7 cellular contexts compared by ENCODE assay signal in the genomic region with DNA sequence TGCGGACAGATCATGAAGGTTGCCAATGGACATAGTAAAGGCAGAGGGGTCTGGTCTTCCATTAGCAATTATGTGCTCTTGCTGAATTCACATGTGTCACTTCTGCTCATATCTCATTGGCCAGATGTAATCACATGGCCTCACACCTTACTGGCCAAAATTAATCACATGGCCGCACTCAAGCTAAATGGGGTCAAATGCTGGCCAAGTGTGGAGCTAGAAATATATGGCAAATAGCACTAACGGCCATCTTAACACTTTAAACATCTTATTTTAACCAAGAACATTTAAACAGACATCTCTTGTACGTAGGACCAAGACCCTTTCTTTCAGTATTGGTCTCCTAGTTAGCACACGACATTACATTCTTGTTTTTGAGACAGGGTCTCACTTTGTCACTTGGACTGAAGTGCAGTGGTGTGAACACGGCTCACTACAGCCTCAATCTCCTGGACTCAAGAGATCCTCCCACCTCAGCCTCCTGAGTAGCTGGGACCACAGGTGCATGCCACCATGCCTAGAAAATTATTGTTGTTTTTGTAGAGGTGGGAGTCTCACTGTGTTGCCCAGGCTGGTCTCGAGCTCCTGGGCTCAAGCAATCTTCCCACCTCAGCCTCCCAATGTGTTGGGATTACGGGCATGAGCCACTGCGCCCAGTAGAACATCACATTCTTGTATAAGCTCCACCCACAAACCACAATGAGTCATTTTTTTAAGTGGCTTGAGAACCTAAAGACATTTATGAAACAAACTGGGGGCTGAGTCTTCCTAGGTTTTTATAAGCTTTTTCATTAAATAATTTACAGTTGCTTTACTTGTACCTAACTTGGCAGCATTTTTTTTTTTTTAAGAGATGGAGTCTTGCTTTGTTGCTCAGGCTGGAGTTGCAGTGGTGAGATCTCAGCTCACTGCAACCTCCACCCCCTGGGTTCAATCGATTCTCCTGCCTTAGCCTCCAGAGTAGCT. TPM values are rescaled to one million over a fixed set of nuclear protein-coding genes. Genes with fewer than 3 reads are reported as not detected.
DNase-seq lines count a peak whose midpoint lies in the region; ATAC-seq, FAIRE-seq and TF ChIP-seq lines count a peak whose summit lies in the region.

No MANE protein-coding gene starts in this region.

- TF ChIP-seq EP300 in GM12878 (IDR thresholded peaks at IDR 0.05; ENCODE audit: borderline replicate concordance in 1 of 2, control insufficient read depth in 1 of 2, low read depth in 2 of 2, low read length in 2 of 2), result no peak

- no peak for TF ChIP-seq RAD21 in GM12878 (IDR thresholded peaks at IDR 0.05; ENCODE audit: insufficient read depth, low read depth, low read length)

- ATAC-seq in GM12878, result no peak

- H3K27me3 Mint-ChIP-seq in progenitor cell of endocrine pancreas, result no peaks in the 10 kb centered on the region

- no peak overlapping the region for H3K23ac ChIP-seq in neuronal stem cell (ENCODE audit: low read depth, low read length, poor library complexity)

- H2BK120ac ChIP-seq in neuronal stem cell (ENCODE audit: low read depth, low read length), result no peak overlapping the region

- POLR2A ChIA-PET in GM12878 (lab: Charles Lee), result interaction anchor here (0.6 to 2.7 kb wide), 4 partner anchors 21 to 205 kb away, joined by 3 to 12 read pairs (median 4); no protein-coding TSS in a partner anchor
- POLR2A ChIA-PET in GM10248 (lab: Yijun Ruan, JAX), result interaction anchor here (0.6 kb wide), 1 partner anchor 161 kb away, joined by 3 read pairs; no protein-coding TSS in a partner anchor

- in situ Hi-C loops in GM23248 (cut with MboI), result no loop called here
- in situ Hi-C loops in GM12878 (cut with MboI), result no loop called here

- H2AK5ac ChIP-seq in neuronal stem cell (ENCODE audit: low read depth, low read length), result no peak overlapping the region

- H3K9ac ChIP-seq in GM23248 (0 out of 2 replicates have a peak overlapping the region, but pooled peaks have one; percentile 19), GM12878 (ENCODE audit: control insufficient read depth, insufficient read depth, low read length) (no peak overlapping the region), neuronal stem cell (ENCODE audit: low read depth, low read length, poor library complexity) (no peak overlapping the region)

- CTCF ChIA-PET in GM12878 (lab: Yijun Ruan, JAX) (interaction anchor here (0.6 to 1.6 kb wide), 6 partner anchors 21 to 1357 kb away, joined by 3 to 6 read pairs (median 4); a partner anchor contains a TSS), GM10248 (lab: Yijun Ruan, JAX) (no interaction called here)

- H4K8ac ChIP-seq in neuronal stem cell (ENCODE audit: low read depth, low read length), result no peak overlapping the region

- peaks cover 23% of the 10 kb centered on the region for H3K4me1 Mint-ChIP-seq in progenitor cell of endocrine pancreas (ENCODE audit: low read depth)

- no peak overlapping the region for H3K14ac ChIP-seq in neuronal stem cell (ENCODE audit: low read length)

- TF ChIP-seq CTCF in GM12878 (IDR thresholded peaks at IDR 0.05 in 2 of 3, conservative IDR thresholded peaks at IDR 0.05 in 1 of 3; ENCODE audit: control insufficient read depth in 2 of 3, extremely low read depth in 1 of 3, insufficient read depth in 1 of 3, low read depth in 3 of 3, low read length in 3 of 3), result no peak
- TF ChIP-seq CTCF in progenitor cell of endocrine pancreas (IDR thresholded peaks at IDR 0.05; ENCODE audit: unreplicated experiment), result no peak
- no peak for TF ChIP-seq CTCF in GM10248 (IDR thresholded peaks at IDR 0.05; ENCODE audit: control extremely low read depth, extremely low read depth, low read depth, missing control alignments)

- H3K4me3 Mint-ChIP-seq in progenitor cell of endocrine pancreas (ENCODE audit: low read depth), result no peak overlapping the region

- peak overlapping the region; percentile 21 for H3K4me2 ChIP-seq in GM23248 (ENCODE audit: unreplicated experiment)
- peak overlapping the region; percentile 32 for H3K4me2 ChIP-seq in GM12878 (ENCODE audit: control insufficient read depth, insufficient read depth)
- H3K4me2 ChIP-seq in neuronal stem cell (ENCODE audit: insufficient read depth, low read length, poor library complexity, severe bottlenecking), result no peak overlapping the region

- H3K9me3 Mint-ChIP-seq in progenitor cell of endocrine pancreas (ENCODE audit: low read depth), result peaks cover 6% of the 10 kb centered on the region

- H3K27me3 ChIP-seq in GM23248 (replicated peaks; ENCODE audit: insufficient read depth), result no peaks in the 10 kb centered on the region
- H3K27me3 ChIP-seq in GM12878 (replicated peaks in 1 of 2; ENCODE audit: control insufficient read depth in 2 of 2, insufficient read depth in 2 of 2, low read length in 1 of 2), result no peaks in the 10 kb centered on the region
- H3K27me3 ChIP-seq in neuronal stem cell (ENCODE audit: control insufficient read depth in 3 of 3, insufficient read depth in 3 of 3, low read depth in 1 of 3, low read length in 3 of 3), result no peaks in the 10 kb centered on the region

- no peak overlapping the region for H2BK5ac ChIP-seq in neuronal stem cell (ENCODE audit: low read length)

- SMC1A ChIA-PET in GM12878 (lab: Charles Lee; ENCODE audit: uncharacterized antibody, unreplicated experiment), result interaction anchor here (0.6 to 1.7 kb wide), 4 partner anchors 8 to 83 kb away, joined by 3 read pairs; a partner anchor contains a TSS

- peak; percentile 86 for DNase-seq in GM23248
- DNase-seq in NOMO-1 (lab: John Stamatoyannopoulos, UW; ENCODE audit: unreplicated experiment in 2 of 2), result peak; percentile 59 to 74
- DNase-seq in GM12878 (ENCODE audit: low read depth, low spot score), result no peak
- DNase-seq in progenitor cell of endocrine pancreas (ENCODE audit: low spot score, unreplicated experiment), result no peak
- DNase-seq in neuronal stem cell (ENCODE audit: low spot score), result no peak
- no peak for DNase-seq in GM10248 (ENCODE audit: extremely low spot score)
- DNase-seq in NCI-H2107 treated with DMSO at 0.1 percent for 48 hours (lab: John Stamatoyannopoulos, UW; ENCODE audit: unreplicated experiment), result no peak

- no peak overlapping the region for H2BK12ac ChIP-seq in neuronal stem cell (ENCODE audit: low read length)

- H3K27ac ChIP-seq in GM23248 (peak overlapping the region; percentile 52), GM12878 (ENCODE audit: control insufficient read depth, insufficient read depth) (no peak overlapping the region), neuronal stem cell (replicated peaks; ENCODE audit: low read length) (no peak overlapping the region)

- H4K20me1 ChIP-seq in GM23248 (ENCODE audit: insufficient read depth), result no peaks in the 10 kb centered on the region; the same call in 1 of the 2 replicates
- H4K20me1 ChIP-seq in GM12878 (ENCODE audit: control insufficient read depth, insufficient read depth), result no peaks in the 10 kb centered on the region

- H3K9me3 ChIP-seq in GM23248 (ENCODE audit: low read depth), result no peaks in the 10 kb centered on the region
- H3K9me3 ChIP-seq in GM12878 (replicated peaks; ENCODE audit: control insufficient read depth, insufficient read depth, low read length), result peaks cover 5% of the 10 kb centered on the region; the same call in 2 of the 3 replicates
- peaks cover 6 to 13% of the 10 kb centered on the region in 2 donors for H3K9me3 ChIP-seq in neuronal stem cell (replicated peaks in 1 of 2; ENCODE audit: control insufficient read depth in 2 of 2, insufficient read depth in 1 of 2, low read depth in 1 of 2, low read length in 2 of 2)

- no TSS peak for BruUV-seq in GM12878 (replicated peaks; lab: Mats Ljungman, UMichigan)

- H3K36me3 Mint-ChIP-seq in progenitor cell of endocrine pancreas (ENCODE audit: insufficient read depth), result peaks cover 19% of the 10 kb centered on the region

- RAD21 ChIA-PET in GM12878 (lab: Charles Lee; ENCODE audit: unreplicated experiment), result interaction anchor here (0.6 to 1.6 kb wide), 5 partner anchors 22 to 208 kb away, joined by 3 to 4 read pairs (median 3); a partner anchor contains a TSS

- H2AFZ ChIP-seq in GM23248 (no peak overlapping the region), GM12878 (ENCODE audit: control insufficient read depth, low read depth, low read length) (no peak overlapping the region), neuronal stem cell (ENCODE audit: low read length) (no peak overlapping the region)

- H3K18ac ChIP-seq in neuronal stem cell (ENCODE audit: low read length), result no peak overlapping the region

- H2BK15ac ChIP-seq in neuronal stem cell (ENCODE audit: low read length), result no peak overlapping the region

- intact Hi-C loops in GM12878 (cut with micrococcal nuclease; ENCODE audit: unreplicated experiment), result no loop called here

- peaks cover 24% of the 10 kb centered on the region for H3K79me2 ChIP-seq in GM23248 (ENCODE audit: insufficient read depth)
- peaks cover 6% of the 10 kb centered on the region for H3K79me2 ChIP-seq in GM12878 (ENCODE audit: control insufficient read depth, insufficient read depth, low read length)

- H3K79me1 ChIP-seq in neuronal stem cell (ENCODE audit: low read depth, low read length), result peaks cover 1% of the 10 kb centered on the region

- H3K27ac Mint-ChIP-seq in progenitor cell of endocrine pancreas, result peak overlapping the region; percentile 20

- H4K91ac ChIP-seq in neuronal stem cell (ENCODE audit: low read depth, low read length, poor library complexity), result no peak overlapping the region

- H3K4me3 ChIP-seq in GM23248, result no peak overlapping the region
- H3K4me3 ChIP-seq in GM12878, result no peak overlapping the region
- no peak overlapping the region for H3K4me3 ChIP-seq in neuronal stem cell (ENCODE audit: low read length in 2 of 2)

- 71 to 80% methylated on average over 10 of the region's 10 CpGs for WGBS in GM23248 (ENCODE audit: low coverage in 1 of 2, low lambda C conversion rate in 2 of 2, missing lambda C conversion rate in 2 of 2), 2 experiments
- WGBS in GM12878 (ENCODE audit: insufficient coverage, insufficient replicate concordance, low lambda C conversion rate, missing lambda C conversion rate), result 39% methylated on average over 10 of the region's 10 CpGs
- no CpG with 5 or more reads among the region's 10 CpGs for WGBS in neuronal stem cell (ENCODE audit: extremely low coverage in 2 of 2, insufficient read length in 2 of 2, insufficient replicate concordance in 1 of 2), 2 donors

- no peak overlapping the region for H3K4ac ChIP-seq in neuronal stem cell (ENCODE audit: low read length)

- H3K36me3 ChIP-seq in GM23248 (ENCODE audit: low read depth), result no peaks in the 10 kb centered on the region
- no peaks in the 10 kb centered on the region for H3K36me3 ChIP-seq in GM12878 (ENCODE audit: control insufficient read depth in 2 of 2, insufficient read depth in 2 of 2, low read length in 1 of 2)
- peaks cover 13 to 49% of the 10 kb centered on the region in 2 donors for H3K36me3 ChIP-seq in neuronal stem cell (replicated peaks in 1 of 2; ENCODE audit: control insufficient read depth in 2 of 2, insufficient read depth in 2 of 2, low read length in 2 of 2)

- H3F3A ChIP-seq in GM23248 (ENCODE audit: insufficient read depth), result peaks cover 32% of the 10 kb centered on the region

- H3K4me1 ChIP-seq in GM23248 (ENCODE audit: insufficient read depth), result peaks cover 13% of the 10 kb centered on the region
- peaks cover 40% of the 10 kb centered on the region for H3K4me1 ChIP-seq in GM12878 (ENCODE audit: control insufficient read depth, insufficient read depth, low read length)
- H3K4me1 ChIP-seq in neuronal stem cell (ENCODE audit: control insufficient read depth in 2 of 2, insufficient read depth in 1 of 2, low read depth in 1 of 2, low read length in 2 of 2), result peaks cover 11 to 16% of the 10 kb centered on the region in 2 donors

- no peak for TF ChIP-seq POLR2A in GM12878 (IDR thresholded peaks at IDR 0.05; ENCODE audit: low read depth, low read length)

- H3K9me2 ChIP-seq in GM23248 (ENCODE audit: insufficient read depth), result no peaks in the 10 kb centered on the region

- no peak for FAIRE-seq in GM12878 (lab: Jason Lieb, UNC)

RNA-seq across cellular contexts. Expression of a gene that starts 2.9 kb away (rescaled TPM):
- total RNA-seq in GM23248 (2014; rRNA removed; shearing (Covaris generic)), result 53.1 and 88.0 TPM in 2 replicates
- polyA plus RNA-seq in GM23248 (2016; fragmentation: Nextera tagmentation; extraction: Ambion mirVana) (88.9 and 91.7 TPM in 2 replicates), GM12878 (2011; rRNA removed) (13.2 and 23.4 TPM in 2 replicates), GM12878 (2014; fragmentation: Illumina TruSeq; extraction: Trizol) (3.6 and 21.2 TPM in 2 replicates), GM12878 (2014; fragmentation: Nextera tagmentation; extraction: Ambion mirVana) (10 to 100 TPM in 1 of 2 experiments, 1 to 10 TPM in 1; 3.2 to 10.6 TPM), GM12878 (2014; rRNA removed) (38.1 and 41.5 TPM in 2 replicates), GM12878 (2016; fragmentation: Nextera tagmentation; extraction: Ambion mirVana) (10 to 100 TPM; 14.8 to 45.0 TPM)
- total RNA-seq in GM12878 (2013; cell fraction: nucleolus; rRNA removed), result 58.2 and 66.1 TPM in 2 replicates
- total RNA-seq in GM12878 (2014; rRNA removed) (28.7 and 36.6 TPM in 2 replicates), GM12878 (2014; rRNA removed; fragmentation: Illumina TruSeq; extraction: Trizol) (17.8 and 18.1 TPM in 2 replicates), GM12878 (2021) (76.7 and 83.5 TPM in 2 replicates), progenitor cell of endocrine pancreas (518 and 564 TPM in 2 replicates)
- polyA plus RNA-seq in GM12878 (2011; ENCODE audit: low read depth), result 30.2 TPM
- polyA plus RNA-seq in GM12878 (2011; cell fraction: cytosol; rRNA removed), result 27.6 and 37.3 TPM in 2 replicates
- polyA plus RNA-seq in GM12878 (2011; cell fraction: nucleus; rRNA removed), result 211 and 220 TPM in 2 replicates
- 65.8 and 71.6 TPM in 2 replicates for polyA plus RNA-seq in GM12878 (2012)
- polyA minus RNA-seq in GM12878 (2011; rRNA and poly(A)+ RNA removed), result 23.6 and 59.2 TPM in 2 replicates
- polyA minus RNA-seq in GM12878 (2011; cell fraction: cytosol; rRNA and poly(A)+ RNA removed), result 23.4 and 35.5 TPM in 2 replicates
- polyA minus RNA-seq in GM12878 (2011; cell fraction: nucleus; rRNA and poly(A)+ RNA removed), result 46.5 and 68.3 TPM in 2 replicates
- 316 TPM for polyA plus RNA-seq in neuronal stem cell (2013, experiment 1 of 2)
- polyA plus RNA-seq in neuronal stem cell (2013, experiment 2 of 2), result 321 TPM

RNA-seq across cellular contexts. Expression of a gene that starts 19.4 kb away (rescaled TPM):
- total RNA-seq in GM23248 (2014; rRNA removed; shearing (Covaris generic)), result 31.5 and 35.9 TPM in 2 replicates
- polyA plus RNA-seq in GM23248 (2016; fragmentation: Nextera tagmentation; extraction: Ambion mirVana) (32.7 and 42.2 TPM in 2 replicates), GM12878 (2011; rRNA removed) (9.2 and 14.6 TPM in 2 replicates), GM12878 (2014; fragmentation: Illumina TruSeq; extraction: Trizol) (15.1 and 20.3 TPM in 2 replicates), GM12878 (2014; fragmentation: Nextera tagmentation; extraction: Ambion mirVana) (1 to 10 TPM; 2.9 to 4.0 TPM), GM12878 (2014; rRNA removed) (73.5 and 77.2 TPM in 2 replicates), GM12878 (2016; fragmentation: Nextera tagmentation; extraction: Ambion mirVana) (10 to 100 TPM; 46.2 to 47.4 TPM)
- 72.0 and 74.7 TPM in 2 replicates for total RNA-seq in GM12878 (2013; cell fraction: nucleolus; rRNA removed)
- total RNA-seq in GM12878 (2014; rRNA removed) (42.3 and 55.5 TPM in 2 replicates), GM12878 (2014; rRNA removed; fragmentation: Illumina TruSeq; extraction: Trizol) (19.3 and 20.2 TPM in 2 replicates), GM12878 (2021) (61.4 and 82.3 TPM in 2 replicates), progenitor cell of endocrine pancreas (137 and 144 TPM in 2 replicates)
- polyA plus RNA-seq in GM12878 (2011; ENCODE audit: low read depth), result 13.5 TPM
- polyA plus RNA-seq in GM12878 (2011; cell fraction: cytosol; rRNA removed), result 12.5 and 23.5 TPM in 2 replicates
- polyA plus RNA-seq in GM12878 (2011; cell fraction: nucleus; rRNA removed), result 123 and 193 TPM in 2 replicates
- polyA plus RNA-seq in GM12878 (2012), result 31.3 and 48.0 TPM in 2 replicates
- polyA minus RNA-seq in GM12878 (2011; rRNA and poly(A)+ RNA removed), result 9.7 and 14.6 TPM in 2 replicates
- 9.6 and 16.8 TPM in 2 replicates for polyA minus RNA-seq in GM12878 (2011; cell fraction: cytosol; rRNA and poly(A)+ RNA removed)
- 27.8 and 56.3 TPM in 2 replicates for polyA minus RNA-seq in GM12878 (2011; cell fraction: nucleus; rRNA and poly(A)+ RNA removed)
- 56.3 TPM for polyA plus RNA-seq in neuronal stem cell (2013, experiment 1 of 2)
- polyA plus RNA-seq in neuronal stem cell (2013, experiment 2 of 2), result 62.9 TPM

RNA-seq across cellular contexts. Expression of a gene that starts 29.1 kb away (rescaled TPM):
- 11.6 and 17.3 TPM in 2 replicates for total RNA-seq in GM23248 (2014; rRNA removed; shearing (Covaris generic))
- 60.4 and 65.2 TPM in 2 replicates for polyA plus RNA-seq in GM23248 (2016; fragmentation: Nextera tagmentation; extraction: Ambion mirVana)
- total RNA-seq in GM12878 (2013; cell fraction: nucleolus; rRNA removed), result 16.5 and 17.4 TPM in 2 replicates
- 7.7 and 9.3 TPM in 2 replicates for total RNA-seq in GM12878 (2014; rRNA removed)
- 3.8 and 5.1 TPM in 2 replicates for total RNA-seq in GM12878 (2014; rRNA removed; fragmentation: Illumina TruSeq; extraction: Trizol)
- 20.9 and 21.4 TPM in 2 replicates for total RNA-seq in GM12878 (2021)
- polyA plus RNA-seq in GM12878 (2011; ENCODE audit: low read depth), result 3.8 TPM
- 7.2 and 13.1 TPM in 2 replicates for polyA plus RNA-seq in GM12878 (2011; rRNA removed)
- 19.6 and 24.1 TPM in 2 replicates for polyA plus RNA-seq in GM12878 (2011; cell fraction: cytosol; rRNA removed)
- polyA plus RNA-seq in GM12878 (2011; cell fraction: nucleus; rRNA removed), result 62.1 and 64.3 TPM in 2 replicates
- 16.2 and 17.4 TPM in 2 replicates for polyA plus RNA-seq in GM12878 (2012)
- 9.4 and 11.6 TPM in 2 replicates for polyA plus RNA-seq in GM12878 (2014; fragmentation: Illumina TruSeq; extraction: Trizol)
- polyA plus RNA-seq in GM12878 (2014; fragmentation: Nextera tagmentation; extraction: Ambion mirVana), result 1 to 10 TPM in 1 of 2 experiments, under 1 TPM in 1; 0.43 to 1.2 TPM
- polyA plus RNA-seq in GM12878 (2014; rRNA removed), result 23.0 and 24.5 TPM in 2 replicates
- polyA plus RNA-seq in GM12878 (2016; fragmentation: Nextera tagmentation; extraction: Ambion mirVana), result 10 to 100 TPM; 13.4 to 15.4 TPM
- 6.1 and 9.8 TPM in 2 replicates for polyA minus RNA-seq in GM12878 (2011; rRNA and poly(A)+ RNA removed)
- 5.3 and 5.8 TPM in 2 replicates for polyA minus RNA-seq in GM12878 (2011; cell fraction: cytosol; rRNA and poly(A)+ RNA removed)
- polyA minus RNA-seq in GM12878 (2011; cell fraction: nucleus; rRNA and poly(A)+ RNA removed), result 14.9 and 24.9 TPM in 2 replicates
- total RNA-seq in progenitor cell of endocrine pancreas, result 41.5 and 48.8 TPM in 2 replicates
- polyA plus RNA-seq in neuronal stem cell (2013, experiment 1 of 2), result 45.3 TPM
- polyA plus RNA-seq in neuronal stem cell (2013, experiment 2 of 2), result 42.9 TPM

RNA-seq across cellular contexts. Expression of a gene that starts 29.5 kb away (rescaled TPM):
- total RNA-seq in GM23248 (2014; rRNA removed; shearing (Covaris generic)), result 6.3 and 6.6 TPM in 2 replicates
- polyA plus RNA-seq in GM23248 (2016; fragmentation: Nextera tagmentation; extraction: Ambion mirVana) (32.4 and 33.0 TPM in 2 replicates), GM12878 (2011; rRNA removed) (11.7 and 18.9 TPM in 2 replicates), GM12878 (2014; fragmentation: Illumina TruSeq; extraction: Trizol) (8.6 and 10.9 TPM in 2 replicates), GM12878 (2014; fragmentation: Nextera tagmentation; extraction: Ambion mirVana) (under 1 TPM; 0.42 to 0.52 TPM), GM12878 (2014; rRNA removed) (17.4 and 22.3 TPM in 2 replicates), GM12878 (2016; fragmentation: Nextera tagmentation; extraction: Ambion mirVana) (10 to 100 TPM; 11.5 to 13.2 TPM)
- 24.8 and 29.4 TPM in 2 replicates for total RNA-seq in GM12878 (2013; cell fraction: nucleolus; rRNA removed)
- total RNA-seq in GM12878 (2014; rRNA removed) (3.5 and 3.6 TPM in 2 replicates), GM12878 (2014; rRNA removed; fragmentation: Illumina TruSeq; extraction: Trizol) (3.1 and 3.2 TPM in 2 replicates), GM12878 (2021) (20.4 and 20.9 TPM in 2 replicates), progenitor cell of endocrine pancreas (44.6 and 45.4 TPM in 2 replicates)
- polyA plus RNA-seq in GM12878 (2011; ENCODE audit: low read depth), result 36.4 TPM
- 21.8 and 25.4 TPM in 2 replicates for polyA plus RNA-seq in GM12878 (2011; cell fraction: cytosol; rRNA removed)
- 93.9 and 98.8 TPM in 2 replicates for polyA plus RNA-seq in GM12878 (2011; cell fraction: nucleus; rRNA removed)
- 45.9 and 50.1 TPM in 2 replicates for polyA plus RNA-seq in GM12878 (2012)
- polyA minus RNA-seq in GM12878 (2011; rRNA and poly(A)+ RNA removed), result 11.3 and 21.0 TPM in 2 replicates
- polyA minus RNA-seq in GM12878 (2011; cell fraction: cytosol; rRNA and poly(A)+ RNA removed), result 9.3 and 10.2 TPM in 2 replicates
- 18.5 and 22.0 TPM in 2 replicates for polyA minus RNA-seq in GM12878 (2011; cell fraction: nucleus; rRNA and poly(A)+ RNA removed)
- polyA plus RNA-seq in neuronal stem cell (2013, experiment 1 of 2), result 29.5 TPM
- 29.9 TPM for polyA plus RNA-seq in neuronal stem cell (2013, experiment 2 of 2)

RNA-seq across cellular contexts. Expression of a gene that starts 29.9 kb away (rescaled TPM):
- total RNA-seq in GM23248 (2014; rRNA removed; shearing (Covaris generic)), result 21.8 and 24.2 TPM in 2 replicates
- polyA plus RNA-seq in GM23248 (2016; fragmentation: Nextera tagmentation; extraction: Ambion mirVana) (17.4 and 21.9 TPM in 2 replicates), GM12878 (2011; rRNA removed) (12.6 and 15.5 TPM in 2 replicates), GM12878 (2014; fragmentation: Illumina TruSeq; extraction: Trizol) (14.3 and 32.4 TPM in 2 replicates), GM12878 (2014; fragmentation: Nextera tagmentation; extraction: Ambion mirVana) (1 to 10 TPM; 3.5 to 5.2 TPM), GM12878 (2014; rRNA removed) (24.5 and 34.4 TPM in 2 replicates), GM12878 (2016; fragmentation: Nextera tagmentation; extraction: Ambion mirVana) (10 to 100 TPM; 18.7 to 20.7 TPM)
- 48.8 and 55.5 TPM in 2 replicates for total RNA-seq in GM12878 (2013; cell fraction: nucleolus; rRNA removed)
- total RNA-seq in GM12878 (2014; rRNA removed) (12.8 and 15.6 TPM in 2 replicates), GM12878 (2014; rRNA removed; fragmentation: Illumina TruSeq; extraction: Trizol) (8.0 and 8.2 TPM in 2 replicates), GM12878 (2021) (49.5 and 53.9 TPM in 2 replicates), progenitor cell of endocrine pancreas (136 and 141 TPM in 2 replicates)
- polyA plus RNA-seq in GM12878 (2011; ENCODE audit: low read depth), result 23.8 TPM
- polyA plus RNA-seq in GM12878 (2011; cell fraction: cytosol; rRNA removed), result 14.4 and 17.5 TPM in 2 replicates
- polyA plus RNA-seq in GM12878 (2011; cell fraction: nucleus; rRNA removed), result 104 and 107 TPM in 2 replicates
- 37.8 and 50.2 TPM in 2 replicates for polyA plus RNA-seq in GM12878 (2012)
- polyA minus RNA-seq in GM12878 (2011; rRNA and poly(A)+ RNA removed), result 27.4 and 44.8 TPM in 2 replicates
- 18.2 and 19.9 TPM in 2 replicates for polyA minus RNA-seq in GM12878 (2011; cell fraction: cytosol; rRNA and poly(A)+ RNA removed)
- polyA minus RNA-seq in GM12878 (2011; cell fraction: nucleus; rRNA and poly(A)+ RNA removed), result 28.3 and 50.0 TPM in 2 replicates
- polyA plus RNA-seq in neuronal stem cell (2013, experiment 1 of 2), result 63.1 TPM
- 64.7 TPM for polyA plus RNA-seq in neuronal stem cell (2013, experiment 2 of 2)

Comparison
In these comparisons a context has a peak if more than half of its experiments do, and no peak if none do; other contexts are left out.
1. DNase-seq: peak in GM23248 (single experiment) and NOMO-1 (2 of 2); none in GM12878 (single experiment), progenitor cell of endocrine pancreas (single experiment), neuronal stem cell (single experiment), GM10248 (single experiment) and NCI-H2107 treated with DMSO at 0.1 percent for 48 hours (single experiment).